Comparison of ENCODE assay signal across 15 cellular contexts in the genomic region with DNA sequence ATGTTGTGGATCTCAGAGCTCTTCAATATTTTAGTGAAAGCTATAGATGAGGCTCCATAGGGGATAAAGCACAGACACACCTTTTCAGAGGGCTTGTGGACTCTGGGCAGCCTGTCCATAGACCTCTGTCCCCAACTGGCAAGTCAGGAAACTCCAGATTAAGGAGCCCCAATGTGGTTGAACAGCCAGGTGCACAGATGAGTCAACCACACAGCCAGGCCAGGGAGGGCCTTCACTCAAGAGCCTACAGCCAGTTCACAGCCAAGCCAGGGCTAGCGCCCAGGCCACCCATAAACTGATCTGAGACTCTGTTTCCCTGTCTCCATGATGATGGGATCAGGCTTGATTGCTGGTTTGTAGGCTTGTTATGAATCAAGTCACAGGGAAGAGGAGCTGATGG. TPM values are rescaled to one million over a fixed set of nuclear protein-coding genes. Genes with fewer than 3 reads are reported as not detected.
A peak's percentile ranks its signal among the peaks of the same experiment; 100 is the strongest.
DNase-seq lines count a peak whose midpoint lies in the region; ATAC-seq and TF ChIP-seq lines count a peak whose summit lies in the region.
"Had no signal": no experiment of that assay in that cellular context is flagged by ENCODE, and none has a peak within 500 bp of the region (broad histone marks: within the 10 kb centered on the region; RNA-seq: fewer than 3 reads in every experiment).

No MANE protein-coding gene starts in this region.

- H2BK5ac ChIP-seq in mesenchymal stem cell (ENCODE audit: low read depth, low read length, poor library complexity, severe bottlenecking): no peak overlapping the region

- H3K79me1 ChIP-seq in mesenchymal stem cell (replicated peaks; ENCODE audit: low read length, poor library complexity, severe bottlenecking): no peaks in the 10 kb centered on the region

- H3K9ac ChIP-seq in mammary epithelial cell (ENCODE audit: insufficient read depth, low read length): no peak overlapping the region
- H3K9ac ChIP-seq in mesenchymal stem cell (ENCODE audit: low read length): peak overlapping the region; percentile 96

- TF ChIP-seq CTCF in mammary epithelial cell (conservative IDR thresholded peaks at IDR 0.05 in 1 of 2, IDR thresholded peaks at IDR 0.05 in 1 of 2; ENCODE audit: extremely low read depth in 1 of 2, insufficient read depth in 1 of 2, low read depth in 1 of 2, low read length in 2 of 2) (no peak), stomach (IDR thresholded peaks at IDR 0.05) (no peak), testis (IDR thresholded peaks at IDR 0.05) (no peak)

- H4K91ac ChIP-seq in mesenchymal stem cell (ENCODE audit: low read length): no peak overlapping the region

- peaks cover 45% of the 10 kb centered on the region for H3K79me2 ChIP-seq in mammary epithelial cell (ENCODE audit: insufficient read depth, low read length)

- dilution Hi-C loops in mammary epithelial cell (cut with HindIII; ENCODE audit: low sequenced_read_pairs): no loop called here

- no peak overlapping the region for H2BK12ac ChIP-seq in mesenchymal stem cell (ENCODE audit: low read length in 2 of 2)

- TF ChIP-seq POLR2A in stomach (IDR thresholded peaks at IDR 0.05) (no peak), testis (IDR thresholded peaks at IDR 0.05) (no peak)

- no peak overlapping the region for H3K23ac ChIP-seq in mesenchymal stem cell (ENCODE audit: low read length in 2 of 2)

- H2AK5ac ChIP-seq in mesenchymal stem cell (ENCODE audit: low read length, severe bottlenecking): peak overlapping the region; percentile 95

- peak overlapping the region; percentile 75 for H2AFZ ChIP-seq in mammary epithelial cell (ENCODE audit: low read depth, low read length)
- no peak overlapping the region for H2AFZ ChIP-seq in mesenchymal stem cell (ENCODE audit: low read depth, low read length)

- H3K36me3 ChIP-seq in mammary epithelial cell (ENCODE audit: insufficient read depth, low read length): peaks cover 5% of the 10 kb centered on the region
- H3K36me3 ChIP-seq in mesenchymal stem cell (ENCODE audit: control insufficient read depth in 1 of 2, insufficient read depth in 2 of 2, low read depth in 1 of 2, low read length in 2 of 2): peaks cover 5 to 27% of the 10 kb centered on the region in 2 experiments
- no peaks in the 10 kb centered on the region for H3K36me3 ChIP-seq in stomach
- H3K36me3 ChIP-seq in testis (ENCODE audit: low read depth, missing control alignments): no peaks in the 10 kb centered on the region

- in situ Hi-C loops in mammary epithelial cell (cut with MboI; ENCODE audit: low sequenced_read_pairs in 2 of 2): no loop called here

- H4K8ac ChIP-seq in mesenchymal stem cell (ENCODE audit: low read length): no peak overlapping the region

- H3K9me3 ChIP-seq in mammary epithelial cell (replicated peaks; ENCODE audit: insufficient read depth, low read length) (no peaks in the 10 kb centered on the region), mesenchymal stem cell (ENCODE audit: control insufficient read depth, low read length) (no peaks in the 10 kb centered on the region), stomach (no peaks in the 10 kb centered on the region), testis (no peaks in the 10 kb centered on the region)
- H3K9me3 ChIP-seq: psoas muscle had no signal

- no peak overlapping the region for H3K4ac ChIP-seq in mesenchymal stem cell (ENCODE audit: low read depth in 1 of 2, low read length in 2 of 2)

- H2BK15ac ChIP-seq in mesenchymal stem cell (ENCODE audit: low read depth, poor library complexity, severe bottlenecking): no peak overlapping the region

- CTCF ChIA-PET in mammary epithelial cell (lab: Charles Lee; ENCODE audit: low non-redundant PET): no interaction called here

- no peak for ATAC-seq in HG03342 (IDR thresholded peaks at IDR 0.05; ENCODE audit: unreplicated experiment)
- no peak for ATAC-seq in GM21576 (IDR thresholded peaks at IDR 0.05; ENCODE audit: unreplicated experiment)
- ATAC-seq: stimulated activated naive CD8-positive, alpha-beta T cell treated with anti-CD3 and anti-CD28 coated beads, Interleukin-15, Interleukin-2, amounts not matched to agents 100 U/mL and 50 U/mL, for 24 hours had no signal

- H3K4me2 ChIP-seq in mammary epithelial cell (ENCODE audit: insufficient read depth, low read depth, low read length) (peak overlapping the region; percentile 94), mesenchymal stem cell (ENCODE audit: low read length, poor library complexity, severe bottlenecking) (no peak overlapping the region)

- no TSS peak for BruUV-seq in mammary epithelial cell (replicated peaks; lab: Mats Ljungman, UMichigan)

- no peak overlapping the region for H2BK120ac ChIP-seq in mesenchymal stem cell (ENCODE audit: low read depth, low read length)

- H3K27ac ChIP-seq in mammary epithelial cell (ENCODE audit: insufficient read depth, low read depth, low read length): peak overlapping the region; percentile 75
- H3K27ac ChIP-seq in mesenchymal stem cell (ENCODE audit: low read length, poor library complexity, severe bottlenecking): no peak overlapping the region
- H3K27ac ChIP-seq in stomach: peak overlapping the region; percentile 67 to 87 (median 81)
- H3K27ac ChIP-seq in testis: no peak overlapping the region

- DNase-seq in HPDE6-E6E7 (ENCODE audit: extremely low spot score) (peak; percentile 42), mammary epithelial cell (peak; percentile 58), mesenchymal stem cell (peak; percentile 48), stomach (no peak), NCI-H2081 treated with DMSO at 0.1 percent for 48 hours (lab: John Stamatoyannopoulos, UW) (no peak), testis (no peak)
- DNase-seq: activated T-cell treated with anti-CD3 and anti-CD28 coated beads for 4 hours; dorsolateral prefrontal cortex; NCI-H1436; psoas muscle; Right ventricle myocardium superior; stimulated activated naive CD8-positive, alpha-beta T cell treated with anti-CD3 and anti-CD28 coated beads, Interleukin-15, Interleukin-2, amounts not matched to agents 100 U/mL and 50 U/mL, for 24 hours had no signal

- H3K27me3 ChIP-seq in mammary epithelial cell (ENCODE audit: insufficient read depth, low read length): no peaks in the 10 kb centered on the region
- no peaks in the 10 kb centered on the region for H3K27me3 ChIP-seq in mesenchymal stem cell (ENCODE audit: control insufficient read depth in 1 of 2, insufficient read depth in 1 of 2, low read length in 2 of 2)
- H3K27me3 ChIP-seq in stomach: peaks cover 0 to 9% (median 0%) of the 10 kb centered on the region in 3 donors
- no peaks in the 10 kb centered on the region for H3K27me3 ChIP-seq in testis

- H3K18ac ChIP-seq in mesenchymal stem cell (ENCODE audit: low read depth in 1 of 2, low read length in 2 of 2): peak overlapping the region in 1 of 2 experiments; percentile 46

- no peak overlapping the region for H3K14ac ChIP-seq in mesenchymal stem cell (ENCODE audit: low read length in 2 of 2)

- 100% methylated on average over 1 of the region's 1 CpG for WGBS in mammary epithelial cell (ENCODE audit: low coverage, missing lambda C conversion rate)
- 100% methylated on average over 1 of the region's 1 CpG for WGBS in mesenchymal stem cell
- WGBS in stomach, 5 donors: 64 to 83% (median 74%) methylated on average over 1 of the region's 1 CpG
- 86 to 100% methylated on average over 1 of the region's 1 CpG for WGBS in testis, 2 donors

- intact Hi-C loops in mammary epithelial cell (cut with micrococcal nuclease) (loop anchor here (2.0 kb wide), 2 partner anchors 23 to 67 kb away; no protein-coding TSS in a partner anchor), stomach (cut with DNase I; ENCODE audit: low total_unique reads) (no loop called here), testis (cut with DNase I; ENCODE audit: low total_unique reads) (no loop called here)

- H3K4me3 ChIP-seq in mammary epithelial cell (replicated peaks in 1 of 3; ENCODE audit: insufficient read depth in 1 of 3, low read depth in 2 of 3, low read length in 3 of 3) (no peak overlapping the region), mesenchymal stem cell (ENCODE audit: insufficient read depth in 1 of 2, low read depth in 1 of 2, low read length in 2 of 2) (peak overlapping the region in 1 of 2 experiments; percentile 95), stomach (peak overlapping the region in 3 of 4 donors; percentile 39 to 53 (median 44)), testis (no peak overlapping the region)

- no peaks in the 10 kb centered on the region for H4K20me1 ChIP-seq in mammary epithelial cell (ENCODE audit: insufficient read depth, low read length)

- TF ChIP-seq EP300 in stomach (IDR thresholded peaks at IDR 0.05): no peak

- H3K4me1 ChIP-seq in mammary epithelial cell (ENCODE audit: insufficient read depth, low read length) (peaks cover 42% of the 10 kb centered on the region), mesenchymal stem cell (ENCODE audit: control insufficient read depth, insufficient read depth, low read depth, low read length) (peaks cover 27% of the 10 kb centered on the region), stomach (peaks cover 7 to 35% (median 26%) of the 10 kb centered on the region in 4 donors), testis (peaks cover 7% of the 10 kb centered on the region)
- H3K4me1 ChIP-seq: psoas muscle had no signal

RNA-seq across cellular contexts. Expression of gene BDKRB2, which starts 1.0 kb away (rescaled TPM):
- total RNA-seq in mammary epithelial cell: 10 to 100 TPM in 1 of 2 donors, 1 to 10 TPM in 1; 7.5 to 21.1 TPM
- polyA plus RNA-seq in mammary epithelial cell: 18.1 TPM
- polyA minus RNA-seq in mammary epithelial cell: 37.4 TPM
- polyA plus RNA-seq in mesenchymal stem cell (2013, experiment 1 of 2): 16.1 TPM
- polyA plus RNA-seq in mesenchymal stem cell (2013, experiment 2 of 2): 16.1 TPM
- 10 to 100 TPM in 1 of 5 donors, 1 to 10 TPM in 3, not detected in 1; 5.3 to 14.2 (median 6.2) TPM for total RNA-seq in stomach
- 1 to 10 TPM; 3.5 to 6.1 (median 4.5) TPM for polyA plus RNA-seq in stomach
- under 1 TPM; 0.63 to 0.87 TPM for total RNA-seq in testis
- polyA plus RNA-seq in testis (ENCODE audit: insufficient read depth, low read depth, low replicate concordance): 2.9 TPM

RNA-seq across cellular contexts. Expression of gene BDKRB1, which starts 52.4 kb away (rescaled TPM):
- total RNA-seq in mammary epithelial cell: 1 to 10 TPM in 1 of 2 donors, under 1 TPM in 1; 0.17 to 4.8 TPM
- polyA plus RNA-seq in mammary epithelial cell: 3.7 TPM
- polyA minus RNA-seq in mammary epithelial cell: 6.9 TPM
- polyA plus RNA-seq in mesenchymal stem cell (2013, experiment 1 of 2): 18.7 TPM
- 18.7 TPM for polyA plus RNA-seq in mesenchymal stem cell (2013, experiment 2 of 2)
- 1 to 10 TPM in 1 of 5 donors, under 1 TPM in 1, not detected in 3; 0.92 to 4.2 TPM for total RNA-seq in stomach
- 1 to 10 TPM; 1.2 to 7.1 (median 4.2) TPM for polyA plus RNA-seq in stomach
- total RNA-seq in testis: 1 to 10 TPM; 3.3 to 3.4 TPM
- 4.9 TPM for polyA plus RNA-seq in testis (ENCODE audit: insufficient read depth, low read depth, low replicate concordance)
- total RNA-seq: glomerular endothelial cell, Right ventricle myocardium superior had no signal

Comparison
In these comparisons a context has a peak if more than half of its experiments do, and no peak if none do; other contexts are left out.
1. DNase-seq: peak in HPDE6-E6E7 (single experiment), mammary epithelial cell (single experiment) and mesenchymal stem cell (single experiment); none in stomach (single experiment), NCI-H2081 treated with DMSO at 0.1 percent for 48 hours (single experiment) and testis (single experiment).
2. H3K27ac ChIP-seq: peak in mammary epithelial cell (single experiment) and stomach (5 of 5); none in mesenchymal stem cell (single experiment) and testis (0 of 2).
3. H3K4me3 ChIP-seq: peak in stomach (3 of 4); none in mammary epithelial cell (0 of 3) and testis (0 of 2).